In genomic region chr1:212477680-212478466, GRCh38 we compare ENCODE assay signal across 1 cellular context.
TF ChIP-seq lines count a peak whose summit lies in the region.

No MANE protein-coding gene starts in this region.

TF ChIP-seq in K562, 482 proteins besides CTCF, POLR2A, EP300 and RAD21 (continued from another document and continues in another):
- TF ChIP-seq TSHZ1 (CRISPR knock-in tag; IDR thresholded peaks at IDR 0.05) (peak; percentile 98), DDX20 (tag; IDR thresholded peaks at IDR 0.05; ENCODE audit: low read depth) (peak; percentile 97), ESRRA (IDR thresholded peaks at IDR 0.05; ENCODE audit: borderline replicate concordance, low read depth) (no peak), SRSF7 (optimal IDR thresholded peaks at IDR 0.05; ENCODE audit: low read depth, low read length) (no peak), ZNF354B (CRISPR knock-in tag; IDR thresholded peaks at IDR 0.05) (peak; percentile 93), TARDBP (IDR thresholded peaks at IDR 0.05) (no peak), SREBF2 (CRISPR knock-in tag; IDR thresholded peaks at IDR 0.05) (no peak), ZNF696 (CRISPR knock-in tag; conservative IDR thresholded peaks at IDR 0.05) (0 out of 2 replicates have a peak, but pooled peaks have one; percentile 42), ZNF785 (CRISPR knock-in tag; IDR thresholded peaks at IDR 0.05) (peak; percentile 82; the same call in 1 of the 2 replicates), MECOM (CRISPR knock-in tag; IDR thresholded peaks at IDR 0.05) (peak; percentile 97), HMGN3 (IDR thresholded peaks at IDR 0.05; ENCODE audit: borderline replicate concordance, extremely low read depth, insufficient read length, low read depth, low read length) (no peak), FUS (optimal IDR thresholded peaks at IDR 0.05; ENCODE audit: low read depth, low read length) (no peak), E2F8 (IDR thresholded peaks at IDR 0.05; ENCODE audit: low read depth, partially characterized antibody) (no peak), PCBP1 (IDR thresholded peaks at IDR 0.05; ENCODE audit: low read depth, low read length, poor library complexity, severe bottlenecking) (no peak), ATF2 (CRISPR knock-in tag; IDR thresholded peaks at IDR 0.05) (no peak), POLR3A (IDR thresholded peaks at IDR 0.05; ENCODE audit: borderline replicate concordance, extremely low read depth, insufficient read depth, insufficient read length) (no peak), SAP30 (IDR thresholded peaks at IDR 0.05; ENCODE audit: borderline replicate concordance, insufficient read depth, low read depth, low read length, poor library complexity, severe bottlenecking) (no peak), CREB3L1 (IDR thresholded peaks at IDR 0.05; ENCODE audit: borderline replicate concordance, low read depth) (no peak), MED1 (CRISPR knock-in tag; IDR thresholded peaks at IDR 0.05; ENCODE audit: borderline replicate concordance) (no peak), TRIM25 (IDR thresholded peaks at IDR 0.05; ENCODE audit: borderline replicate concordance) (no peak), EWSR1 (IDR thresholded peaks at IDR 0.05; ENCODE audit: borderline replicate concordance, low read depth, partially characterized antibody) (no peak), ETS2 (tag; IDR thresholded peaks at IDR 0.05; ENCODE audit: borderline replicate concordance, poor library complexity, severe bottlenecking) (peak; percentile 94), ZNF586 (CRISPR knock-in tag; conservative IDR thresholded peaks at IDR 0.05) (peak; percentile 88), MIER1 (IDR thresholded peaks at IDR 0.05; ENCODE audit: low read depth) (no peak), LEF1 (IDR thresholded peaks at IDR 0.05) (no peak), RBM34 (IDR thresholded peaks at IDR 0.05; ENCODE audit: borderline replicate concordance, insufficient read depth, low read length) (no peak), FOXO4 (CRISPR knock-in tag; IDR thresholded peaks at IDR 0.05) (peak; percentile 94), FIP1L1 (IDR thresholded peaks at IDR 0.05; ENCODE audit: low read depth, low read length, poor library complexity, severe bottlenecking) (no peak), ZNF174 (CRISPR knock-in tag; IDR thresholded peaks at IDR 0.05) (0 out of 2 replicates have a peak, but pooled peaks have one; percentile 37), ZNF408 (CRISPR knock-in tag; IDR thresholded peaks at IDR 0.05; ENCODE audit: low read depth) (no peak), ZNF184 (CRISPR knock-in tag; IDR thresholded peaks at IDR 0.05) (no peak), JUNB (CRISPR knock-in tag; conservative IDR thresholded peaks at IDR 0.05) (peak; percentile 38; the same call in 1 of the 2 replicates), BCOR (IDR thresholded peaks at IDR 0.05) (no peak), JUND (IDR thresholded peaks at IDR 0.05; ENCODE audit: borderline replicate concordance, low read depth, low read length) (no peak), JUND (tag; IDR thresholded peaks at IDR 0.05; ENCODE audit: borderline replicate concordance, low read depth, low read length) (peak; percentile 67; the same call in 2 of the 3 replicates), MAZ (CRISPR knock-in tag; conservative IDR thresholded peaks at IDR 0.05 in 1 of 2, IDR thresholded peaks at IDR 0.05 in 1 of 2) (peak in 1 of 2 experiments; percentile 98; a peak in 2 of 4 replicates), NCOR1 (IDR thresholded peaks at IDR 0.05) (no peak), HLTF (IDR thresholded peaks at IDR 0.05) (no peak), E2F6 (IDR thresholded peaks at IDR 0.05; ENCODE audit: borderline replicate concordance in 1 of 2, extremely low read depth in 1 of 2, insufficient read depth in 1 of 2, insufficient read length in 1 of 2, low read depth in 1 of 2, low read length in 1 of 2, poor library complexity in 1 of 2, severe bottlenecking in 1 of 2) (no peak), ARID3A (IDR thresholded peaks at IDR 0.05; ENCODE audit: borderline replicate concordance, low read depth, low read length) (no peak), EHMT2 (IDR thresholded peaks at IDR 0.05) (no peak), KLF13 (tag; IDR thresholded peaks at IDR 0.05; ENCODE audit: borderline replicate concordance, low read depth) (peak; percentile 85)
- TF ChIP-seq, protein P1, sequence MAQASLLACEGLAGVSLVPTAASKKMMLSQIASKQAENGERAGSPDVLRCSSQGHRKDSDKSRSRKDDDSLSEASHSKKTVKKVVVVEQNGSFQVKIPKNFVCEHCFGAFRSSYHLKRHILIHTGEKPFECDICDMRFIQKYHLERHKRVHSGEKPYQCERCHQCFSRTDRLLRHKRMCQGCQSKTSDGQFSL (CRISPR knock-in tag; IDR thresholded peaks at IDR 0.05), result no peak
- TF ChIP-seq, protein P1 (tag; IDR thresholded peaks at IDR 0.05), result peak in 1 of 2 experiments; percentile 96; a peak in 2 of 4 replicates
- TF ChIP-seq, protein P2, sequence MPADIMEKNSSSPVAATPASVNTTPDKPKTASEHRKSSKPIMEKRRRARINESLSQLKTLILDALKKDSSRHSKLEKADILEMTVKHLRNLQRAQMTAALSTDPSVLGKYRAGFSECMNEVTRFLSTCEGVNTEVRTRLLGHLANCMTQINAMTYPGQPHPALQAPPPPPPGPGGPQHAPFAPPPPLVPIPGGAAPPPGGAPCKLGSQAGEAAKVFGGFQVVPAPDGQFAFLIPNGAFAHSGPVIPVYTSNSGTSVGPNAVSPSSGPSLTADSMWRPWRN (IDR thresholded peaks at IDR 0.05; ENCODE audit: low read depth), result no peak
- TF ChIP-seq, protein P3, sequence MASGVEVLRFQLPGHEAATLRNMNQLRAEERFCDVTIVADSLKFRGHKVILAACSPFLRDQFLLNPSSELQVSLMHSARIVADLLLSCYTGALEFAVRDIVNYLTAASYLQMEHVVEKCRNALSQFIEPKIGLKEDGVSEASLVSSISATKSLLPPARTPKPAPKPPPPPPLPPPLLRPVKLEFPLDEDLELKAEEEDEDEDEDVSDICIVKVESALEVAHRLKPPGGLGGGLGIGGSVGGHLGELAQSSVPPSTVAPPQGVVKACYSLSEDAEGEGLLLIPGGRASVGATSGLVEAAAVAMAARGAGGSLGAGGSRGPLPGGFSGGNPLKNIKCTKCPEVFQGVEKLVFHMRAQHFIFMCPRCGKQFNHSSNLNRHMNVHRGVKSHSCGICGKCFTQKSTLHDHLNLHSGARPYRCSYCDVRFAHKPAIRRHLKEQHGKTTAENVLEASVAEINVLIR (CRISPR knock-in tag; IDR thresholded peaks at IDR 0.05), result peak; percentile 87
